ENCODE assay signal across 1 cellular context in the genomic region with DNA sequence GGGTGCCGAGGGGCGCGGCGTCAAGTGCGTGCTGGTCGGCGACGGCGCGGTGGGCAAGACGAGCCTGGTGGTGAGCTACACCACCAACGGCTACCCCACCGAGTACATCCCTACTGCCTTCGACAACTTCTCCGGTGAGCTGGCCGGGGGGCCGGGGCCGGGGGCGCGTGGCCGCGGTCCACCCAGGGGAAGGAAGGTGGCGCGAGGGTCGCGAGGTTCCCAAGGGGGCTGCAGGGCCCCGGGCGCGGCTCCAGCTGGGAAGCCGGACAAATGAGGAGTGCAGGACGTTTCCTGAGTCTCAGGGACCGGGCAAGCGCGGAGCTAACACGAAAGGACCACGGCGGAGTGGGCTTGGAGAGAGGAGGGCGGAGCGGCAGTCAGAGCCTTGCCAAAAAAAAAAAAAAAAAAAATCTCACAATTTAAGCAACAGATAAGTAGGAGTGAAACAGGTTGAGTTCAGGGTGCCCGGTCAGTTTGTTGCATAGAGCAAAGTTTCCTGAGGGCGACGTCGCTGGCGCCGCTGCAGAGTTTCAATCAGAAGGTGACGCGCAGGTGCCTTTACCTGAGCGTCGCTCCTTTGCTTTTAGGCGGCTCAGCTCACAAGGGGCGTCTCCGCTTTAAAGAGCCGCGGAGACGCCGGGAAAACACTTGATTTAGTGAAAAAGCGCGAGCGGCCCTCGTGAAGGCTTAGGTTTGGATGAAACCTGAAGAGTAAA.
TF ChIP-seq lines count a peak whose summit lies in the region.

No MANE protein-coding gene starts in this region.

TF ChIP-seq in WTC11, 78 proteins besides CTCF, POLR2A, EP300 and RAD21 (continued from another document):
- no peak for TF ChIP-seq PRDM15 (CRISPR knock-in tag; IDR thresholded peaks at IDR 0.05)
- TF ChIP-seq, protein P1, sequence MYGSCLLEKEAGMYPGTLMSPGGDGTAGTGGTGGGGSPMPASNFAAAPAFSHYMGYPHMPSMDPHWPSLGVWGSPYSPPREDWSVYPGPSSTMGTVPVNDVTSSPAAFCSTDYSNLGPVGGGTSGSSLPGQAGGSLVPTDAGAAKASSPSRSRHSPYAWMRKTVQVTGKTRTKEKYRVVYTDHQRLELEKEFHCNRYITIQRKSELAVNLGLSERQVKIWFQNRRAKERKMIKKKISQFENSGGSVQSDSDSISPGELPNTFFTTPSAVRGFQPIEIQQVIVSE (CRISPR knock-in tag; IDR thresholded peaks at IDR 0.05; ENCODE audit: borderline replicate concordance), result no peak
- TF ChIP-seq ATF1 (CRISPR knock-in tag; IDR thresholded peaks at IDR 0.05), result no peak
- no peak for TF ChIP-seq ZNF416 (CRISPR knock-in tag; IDR thresholded peaks at IDR 0.05)
- TF ChIP-seq SOX15 (CRISPR knock-in tag; IDR thresholded peaks at IDR 0.05), result no peak
- TF ChIP-seq MYBL2 (CRISPR knock-in tag; IDR thresholded peaks at IDR 0.05), result no peak
- TF ChIP-seq JAZF1 (CRISPR knock-in tag; IDR thresholded peaks at IDR 0.05), result no peak
- TF ChIP-seq TP53 (CRISPR knock-in tag; IDR thresholded peaks at IDR 0.05), result no peak
- no peak for TF ChIP-seq E2F5 (CRISPR knock-in tag; IDR thresholded peaks at IDR 0.05)
- no peak for TF ChIP-seq ZNF281 (CRISPR knock-in tag; IDR thresholded peaks at IDR 0.05)
TF ChIP-seq in WTC11: peak in this region for 0.
